In genomic region chr12:124928095-124928911, GRCh38 we compare ENCODE assay signal across 8 cellular contexts. TPM values are rescaled to one million over a fixed set of nuclear protein-coding genes. Genes with fewer than 3 reads are reported as not detected.
DNase-seq lines count a peak whose midpoint lies in the region; ATAC-seq and TF ChIP-seq lines count a peak whose summit lies in the region.

No MANE protein-coding gene starts in this region.

- DNase-seq in T-cell (peak in 5 of 34 experiments; percentile 7 to 38 (median 33)), epithelial cell of proximal tubule (ENCODE audit: low read depth) (peak; percentile 92), SKM-1 (lab: John Stamatoyannopoulos, UW; ENCODE audit: unreplicated experiment) (no peak), SIG-M5 treated with dmso at 0.1 percent for 504 hours (lab: John Stamatoyannopoulos, UW; ENCODE audit: unreplicated experiment) (no peak)
- DNase-seq in naive thymus-derived CD4-positive, alpha-beta T cell, result peak in 1 of 9 donors; percentile 60
- DNase-seq in effector CD4-positive, alpha-beta T cell, result no peak

- TF ChIP-seq CTCF in epithelial cell of proximal tubule (conservative IDR thresholded peaks at IDR 0.05; ENCODE audit: low read depth, low read length), result no peak

- H3K4me1 ChIP-seq in naive thymus-derived CD4-positive, alpha-beta T cell (ENCODE audit: control insufficient read depth in 2 of 2, insufficient read depth in 2 of 2, low read length in 2 of 2), result peaks cover 13 to 14% of the 10 kb centered on the region in 2 donors

- no peaks in the 10 kb centered on the region for H3K27me3 ChIP-seq in naive thymus-derived CD4-positive, alpha-beta T cell (ENCODE audit: control insufficient read depth in 2 of 2, insufficient read depth in 2 of 2, low read length in 2 of 2)

- no peaks in the 10 kb centered on the region for H3K36me3 ChIP-seq in naive thymus-derived CD4-positive, alpha-beta T cell (ENCODE audit: control insufficient read depth in 2 of 3, insufficient read depth in 3 of 3, low read length in 3 of 3)

- H3K4me3 ChIP-seq in epithelial cell of proximal tubule (ENCODE audit: low read depth, low read length), result peak overlapping the region; percentile 61
- H3K4me3 ChIP-seq in naive thymus-derived CD4-positive, alpha-beta T cell (ENCODE audit: low read length), result peak overlapping the region; percentile 91

- H3K27ac Mint-ChIP-seq in T-cell, result peak overlapping the region; percentile 97 to 99
- peak overlapping the region; percentile 90 to 100 (median 98) for H3K27ac Mint-ChIP-seq in naive thymus-derived CD4-positive, alpha-beta T cell

- no peaks in the 10 kb centered on the region for H3K9me3 Mint-ChIP-seq in T-cell
- H3K9me3 Mint-ChIP-seq in naive thymus-derived CD4-positive, alpha-beta T cell, result peaks cover 0 to 13% (median 0%) of the 10 kb centered on the region in 11 donors

- H3K36me3 Mint-ChIP-seq in T-cell, result no peaks in the 10 kb centered on the region
- H3K36me3 Mint-ChIP-seq in naive thymus-derived CD4-positive, alpha-beta T cell, result peaks cover 0 to 11% (median 0%) of the 10 kb centered on the region in 5 donors

- POLR2A ChIA-PET in T-cell (lab: Charles Lee), result interaction anchor here (0.6 to 1.9 kb wide), 4 partner anchors 11 to 364 kb away, joined by 3 to 8 read pairs (median 6); no protein-coding TSS in a partner anchor
- POLR2A ChIA-PET in naive thymus-derived CD4-positive, alpha-beta T cell (lab: Charles Lee), result interaction anchor here (0.6 to 17.1 kb wide), 8 partner anchors 8 to 704 kb away, joined by 3 to 764 read pairs (median 3); partner anchors contain the start of gene UBC

- no peaks in the 10 kb centered on the region for H3K9me3 ChIP-seq in naive thymus-derived CD4-positive, alpha-beta T cell (ENCODE audit: control insufficient read depth in 2 of 3, low read length in 3 of 3)

- H3K4me3 Mint-ChIP-seq in T-cell, result peak overlapping the region; percentile 84 to 89 (median 86)
- H3K4me3 Mint-ChIP-seq in naive thymus-derived CD4-positive, alpha-beta T cell, result peak overlapping the region; percentile 84 to 97 (median 93)

- CTCF ChIA-PET in T-cell (lab: Charles Lee), result interaction anchor here (0.6 to 3.2 kb wide), 7 partner anchors 11 to 23 kb away, joined by 3 to 54 read pairs (median 13); partner anchors contain the start of gene UBC (in 1 of the 2)
- CTCF ChIA-PET in naive thymus-derived CD4-positive, alpha-beta T cell (lab: Charles Lee), result interaction anchor here (1.4 to 3.8 kb wide), 6 partner anchors 9 to 21 kb away, joined by 5 to 28 read pairs (median 9); partner anchors contain the start of gene UBC

- intact Hi-C loops in naive thymus-derived CD4-positive, alpha-beta T cell (cut with micrococcal nuclease), result loop anchor here in 1 of 2 donors (5.0 kb wide), 1 partner anchor 956 kb away; the partner anchor contains the start of genes CCDC92 and ZNF664

- peak overlapping the region; percentile 65 for H3K27ac ChIP-seq in naive thymus-derived CD4-positive, alpha-beta T cell (ENCODE audit: low read depth, low read length)

- H3K4me1 Mint-ChIP-seq in T-cell, result peaks cover 26 to 30% (median 29%) of the 10 kb centered on the region in 3 donors
- H3K4me1 Mint-ChIP-seq in naive thymus-derived CD4-positive, alpha-beta T cell, result peaks cover 18 to 33% (median 28%) of the 10 kb centered on the region in 7 donors

- H3K27me3 Mint-ChIP-seq in T-cell, result peaks cover 3 to 8% of the 10 kb centered on the region in 2 donors
- H3K27me3 Mint-ChIP-seq in naive thymus-derived CD4-positive, alpha-beta T cell, result peaks cover 0 to 9% (median 0%) of the 10 kb centered on the region in 5 donors

- ATAC-seq in GM18909 (IDR thresholded peaks at IDR 0.05; ENCODE audit: poor library complexity, unreplicated experiment) (peak; percentile 39), HG03039 (IDR thresholded peaks at IDR 0.05; ENCODE audit: unreplicated experiment) (peak; percentile 36), T-cell (replicated peaks in 1 of 4) (peak; percentile 40 to 56 (median 52))
- peak; percentile 49 for ATAC-seq in naive thymus-derived CD4-positive, alpha-beta T cell

RNA-seq across cellular contexts. Expression of gene UBC, which starts 13.9 kb away (rescaled TPM):
- 1,000 to 10,000 TPM in 2 of 5 donors, 100 to 1,000 TPM in 3; 786 to 1,410 (median 885) TPM for total RNA-seq in T-cell
- total RNA-seq in epithelial cell of proximal tubule, result 679 and 827 TPM in 2 replicates
- 1,000 to 10,000 TPM in 1 of 5 experiments, 100 to 1,000 TPM in 4; 753 to 1,510 (median 913) TPM for total RNA-seq in naive thymus-derived CD4-positive, alpha-beta T cell
- polyA plus RNA-seq in naive thymus-derived CD4-positive, alpha-beta T cell, result 1,000 to 10,000 TPM; 1,135 to 1,865 TPM
